7 cellular contexts compared by ENCODE assay signal in genomic region chr5:139979943-139980342, GRCh38.
"Had no signal": no experiment of that assay in that cellular context is flagged by ENCODE, and none has a peak within 500 bp of the region (broad histone marks: within the 10 kb centered on the region; RNA-seq: fewer than 3 reads in every experiment).

No MANE protein-coding gene starts in this region.

- DNase-seq: IMR-90, KBM-7, KG1 had no signal

- H3K27ac ChIP-seq: HL-60 had no signal

- H3K9me3 Mint-ChIP-seq: IgD-negative memory B cell had no signal

- ATAC-seq: HepG2 had no signal

- H3K36me3 Mint-ChIP-seq: IgD-negative memory B cell had no signal

- FAIRE-seq: HepG2, HTR-8/SVneo had no signal

- H3K27ac Mint-ChIP-seq: IgD-negative memory B cell had no signal
